ENCODE assay signal across 21 cellular contexts in genomic region chr1:36561365-36561731, GRCh38.
"Had no signal": no experiment of that assay in that cellular context is flagged by ENCODE, and none has a peak within 500 bp of the region (broad histone marks: within the 10 kb centered on the region; RNA-seq: fewer than 3 reads in every experiment).

No MANE protein-coding gene starts in this region.

- DNase-seq: activated CD4-positive, alpha-beta T cell treated with anti-CD3 and anti-CD28 coated beads for 1 hour; activated CD4-positive, alpha-beta T cell treated with anti-CD3 and anti-CD28 coated beads, Interleukin-2, amount 50 U/mL, for 1 hour; activated CD8-positive, alpha-beta T cell treated with anti-CD3 and anti-CD28 coated beads, Interleukin-2, amount 10 ng/mL, durations not matched to agents 7 days and 5 days; activated naive CD4-positive, alpha-beta T cell treated with anti-CD3 and anti-CD28 coated beads for 36 hours; activated naive CD8-positive, alpha-beta T cell treated with anti-CD3 and anti-CD28 coated beads, Interleukin-2, amount 50 U/mL, for 24 hours; activated T-cell treated with anti-CD3 and anti-CD28 coated beads, Interleukin-2, amount 50 U/mL, for 24 hours; body of pancreas; cortex of kidney; left lung; naive thymus-derived CD4-positive, alpha-beta T cell; occipital lobe; stimulated activated CD4-positive, alpha-beta T cell treated with anti-CD3 and anti-CD28 coated beads, Interleukin-2, amount 100 ng/mL, for 48 hours; stimulated activated CD8-positive, alpha-beta memory T cell treated with anti-CD3 and anti-CD28 coated beads, Interleukin-4, amount 100 ng/mL, for 48 hours; stimulated activated naive B cell treated with anti-CD40 and anti-IgM and Interleukin-4, amounts not matched to agents 10 μg/mL and 1 μg/mL and 100 μg/mL, for 72 hours; T-cell had no signal

- H3K27me3 Mint-ChIP-seq: activated T-cell treated with anti-CD3 and anti-CD28 coated beads, Interleukin-2, amount 50 U/mL, for 24 hours had no signal

- ATAC-seq: activated CD8-positive, alpha-beta T cell treated with anti-CD3 and anti-CD28 coated beads, Interleukin-2, amount 10 ng/mL, durations not matched to agents 7 days and 5 days; activated naive CD8-positive, alpha-beta T cell treated with anti-CD3 and anti-CD28 coated beads, Interleukin-2, amount 50 U/mL, for 24 hours; body of pancreas; left lung; naive thymus-derived CD4-positive, alpha-beta T cell; stimulated activated naive B cell treated with anti-CD40 and anti-IgM and Interleukin-4, amounts not matched to agents 10 μg/mL and 1 μg/mL and 100 μg/mL, for 72 hours; T-cell had no signal

- H3K27ac ChIP-seq: body of pancreas, cardiac muscle cell, left lung had no signal

- H3K4me3 Mint-ChIP-seq: activated CD8-positive, alpha-beta T cell treated with anti-CD3 and anti-CD28 coated beads, Interleukin-2, amount 10 ng/mL, durations not matched to agents 7 days and 5 days; activated naive CD4-positive, alpha-beta T cell treated with anti-CD3 and anti-CD28 coated beads for 36 hours; activated naive CD8-positive, alpha-beta T cell treated with anti-CD3 and anti-CD28 coated beads, Interleukin-2, amount 50 U/mL, for 24 hours; activated T-cell treated with anti-CD3 and anti-CD28 coated beads, Interleukin-2, amount 50 U/mL, for 24 hours; naive thymus-derived CD4-positive, alpha-beta T cell; neural crest cell; stimulated activated naive B cell treated with anti-CD40 and anti-IgM and Interleukin-4, amounts not matched to agents 10 μg/mL and 1 μg/mL and 100 μg/mL, for 72 hours; T-cell; T-helper 2 cell treated with Interferon-gamma antibody and Interleukin-4, amounts not matched to agents 5 μg/mL and 100 μg/mL, for 36 hours; type B pancreatic cell had no signal

- H3K36me3 Mint-ChIP-seq: naive thymus-derived CD4-positive, alpha-beta T cell; stimulated activated naive B cell treated with anti-CD40 and anti-IgM and Interleukin-4, amounts not matched to agents 10 μg/mL and 1 μg/mL and 100 μg/mL, for 72 hours; T-cell; type B pancreatic cell had no signal

- H3K4me1 ChIP-seq: body of pancreas, left lung had no signal

- H3K9me3 ChIP-seq: body of pancreas, left lung had no signal

- H3K27me3 ChIP-seq: body of pancreas had no signal

- H3K4me3 ChIP-seq: body of pancreas, cardiac muscle cell, left lung, lung had no signal

- H3K27ac Mint-ChIP-seq: activated CD8-positive, alpha-beta T cell treated with anti-CD3 and anti-CD28 coated beads, Interleukin-2, amount 10 ng/mL, durations not matched to agents 7 days and 5 days; activated naive CD4-positive, alpha-beta T cell treated with anti-CD3 and anti-CD28 coated beads for 36 hours; activated naive CD8-positive, alpha-beta T cell treated with anti-CD3 and anti-CD28 coated beads, Interleukin-2, amount 50 U/mL, for 24 hours; activated T-cell treated with anti-CD3 and anti-CD28 coated beads, Interleukin-2, amount 50 U/mL, for 24 hours; activated T-helper 2 cell treated with anti-CD3 and anti-CD28 coated beads, Interferon-gamma antibody, Interleukin-2, Interleukin-4, amounts not matched to agents 10 μg/mL and 5 μg/mL and 100 μg/mL, durations not matched to agents 14 hours and 24 hours and 36 hours; naive thymus-derived CD4-positive, alpha-beta T cell; stimulated activated naive B cell treated with anti-CD40 and anti-IgM and Interleukin-4, amounts not matched to agents 10 μg/mL and 1 μg/mL and 100 μg/mL, for 72 hours; T-cell; T-helper 2 cell treated with Interferon-gamma antibody and Interleukin-4, amounts not matched to agents 5 μg/mL and 100 μg/mL, for 36 hours; type B pancreatic cell had no signal

- H3K4me1 Mint-ChIP-seq: activated naive CD8-positive, alpha-beta T cell treated with anti-CD3 and anti-CD28 coated beads, Interleukin-2, amount 50 U/mL, for 24 hours; naive thymus-derived CD4-positive, alpha-beta T cell; neural crest cell had no signal

- H3K9me3 Mint-ChIP-seq: activated naive CD4-positive, alpha-beta T cell treated with anti-CD3 and anti-CD28 coated beads for 36 hours; activated naive CD8-positive, alpha-beta T cell treated with anti-CD3 and anti-CD28 coated beads, Interleukin-2, amount 50 U/mL, for 24 hours; activated T-cell treated with anti-CD3 and anti-CD28 coated beads, Interleukin-2, amount 50 U/mL, for 24 hours; activated T-helper 2 cell treated with anti-CD3 and anti-CD28 coated beads, Interferon-gamma antibody, Interleukin-2, Interleukin-4, amounts not matched to agents 10 μg/mL and 5 μg/mL and 100 μg/mL, durations not matched to agents 14 hours and 24 hours and 36 hours; naive thymus-derived CD4-positive, alpha-beta T cell; neural crest cell; stimulated activated naive B cell treated with anti-CD40 and anti-IgM and Interleukin-4, amounts not matched to agents 10 μg/mL and 1 μg/mL and 100 μg/mL, for 72 hours; T-cell; T-helper 2 cell treated with Interferon-gamma antibody and Interleukin-4, amounts not matched to agents 5 μg/mL and 100 μg/mL, for 36 hours; type B pancreatic cell had no signal

- H3K36me3 ChIP-seq: cardiac muscle cell, left lung had no signal
